ENCODE assay signal across 10 cellular contexts in the genomic region with DNA sequence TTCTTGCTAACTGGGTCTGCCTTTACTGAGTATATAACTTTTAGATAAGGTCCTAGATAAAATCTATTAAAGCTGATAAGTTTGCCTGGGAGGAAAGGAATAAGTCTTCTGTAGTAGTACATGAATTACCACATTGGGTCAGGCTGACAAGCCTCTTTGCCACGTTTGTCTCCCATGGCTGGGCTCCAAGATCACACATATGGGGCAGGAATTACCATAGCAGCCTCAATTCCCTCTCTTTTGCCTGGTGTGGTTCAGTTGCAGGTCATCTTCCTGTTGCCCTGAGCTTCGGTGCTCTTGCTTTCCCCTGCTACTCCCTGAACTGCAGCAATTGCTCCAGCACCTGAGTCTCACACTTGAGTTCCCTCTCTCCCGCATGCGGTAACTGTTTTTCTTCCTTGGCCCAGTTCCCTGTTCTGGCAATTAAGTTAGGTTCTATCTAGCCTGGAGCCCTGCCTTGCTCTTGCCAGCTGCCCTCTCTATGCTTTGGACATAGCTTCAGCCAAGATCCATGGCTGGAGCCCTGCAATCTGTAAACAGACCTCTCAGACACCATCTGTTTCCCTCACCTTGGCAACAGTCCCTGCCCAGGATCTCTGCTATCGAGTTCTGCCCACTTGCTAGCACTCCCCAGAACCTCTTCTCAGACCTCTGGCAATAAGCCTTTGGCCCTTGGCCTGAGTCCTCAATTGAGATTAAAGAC. TPM values are rescaled to one million over a fixed set of nuclear protein-coding genes. Genes with fewer than 3 reads are reported as not detected.
DNase-seq lines count a peak whose midpoint lies in the region; ATAC-seq and TF ChIP-seq lines count a peak whose summit lies in the region.
"Had no signal": no experiment of that assay in that cellular context is flagged by ENCODE, and none has a peak within 500 bp of the region (broad histone marks: within the 10 kb centered on the region; RNA-seq: fewer than 3 reads in every experiment).

No MANE protein-coding gene starts in this region.

- H3K27ac Mint-ChIP-seq in chondrocyte (ENCODE audit: unreplicated experiment) = no peak overlapping the region
- H3K27ac Mint-ChIP-seq: activated T-cell treated with anti-CD3 and anti-CD28 coated beads, Interleukin-2, amount 50 U/mL, for 24 hours had no signal

- H3K36me3 Mint-ChIP-seq in chondrocyte (ENCODE audit: low read depth) = peaks cover 5% of the 10 kb centered on the region

- peak in 1 of 2 donors; percentile 16 for TF ChIP-seq POLR2A in thyroid gland (IDR thresholded peaks at IDR 0.05)

- intact Hi-C loops in cardiac septum (cut with DNase I) = loop anchor here (5.0 to 10.0 kb wide), 2 partner anchors 61 to 429 kb away; no protein-coding TSS in a partner anchor
- intact Hi-C loops in thyroid gland (cut with DNase I) = no loop called here

- H3K4me3 ChIP-seq in thyroid gland (replicated peaks in 1 of 3) = no peak overlapping the region

- no peaks in the 10 kb centered on the region for H3K27me3 ChIP-seq in thyroid gland

- H3K27ac ChIP-seq in thyroid gland = peak overlapping the region; percentile 16 to 69 (median 22)

- H3K4me3 Mint-ChIP-seq in chondrocyte (ENCODE audit: unreplicated experiment) = no peak overlapping the region
- H3K4me3 Mint-ChIP-seq: activated T-cell treated with anti-CD3 and anti-CD28 coated beads, Interleukin-2, amount 50 U/mL, for 24 hours; naive thymus-derived CD8-positive, alpha-beta T cell had no signal

- H3K4me1 ChIP-seq in thyroid gland = peaks cover 6 to 15% of the 10 kb centered on the region in 2 donors

- ATAC-seq in esophagus mucosa = no peak
- ATAC-seq: naive thymus-derived CD8-positive, alpha-beta T cell had no signal

- DNase-seq in NCI-H1105 (lab: John Stamatoyannopoulos, UW) (peak; percentile 94), SHP77 treated with DMSO at 0.1 percent for 48 hours (lab: John Stamatoyannopoulos, UW) (peak; percentile 85), cardiac septum (ENCODE audit: low spot score) (peak; percentile 84), thyroid gland (peak; percentile 94 to 96), A172 (ENCODE audit: low spot score) (no peak), RKO (ENCODE audit: low spot score) (no peak), chondrocyte (ENCODE audit: low spot score) (no peak)
- DNase-seq: activated T-cell treated with anti-CD3 and anti-CD28 coated beads, Interleukin-2, amount 50 U/mL, for 24 hours; naive thymus-derived CD8-positive, alpha-beta T cell had no signal

- H3K36me3 ChIP-seq in thyroid gland = no peaks in the 10 kb centered on the region

- 15 to 18% methylated on average over 5 of the region's 5 CpGs for WGBS in thyroid gland, 2 donors

- TF ChIP-seq CTCF in thyroid gland (IDR thresholded peaks at IDR 0.05) (no peak), chondrocyte (IDR thresholded peaks at IDR 0.05) (no peak)

- no peaks in the 10 kb centered on the region for H3K4me1 Mint-ChIP-seq in chondrocyte (ENCODE audit: low read depth)
- H3K4me1 Mint-ChIP-seq: naive thymus-derived CD8-positive, alpha-beta T cell had no signal

- H3K27me3 Mint-ChIP-seq in chondrocyte (ENCODE audit: low read depth) = no peaks in the 10 kb centered on the region

- peaks cover 3% of the 10 kb centered on the region for H3K9me3 Mint-ChIP-seq in chondrocyte (ENCODE audit: low read depth)
- H3K9me3 Mint-ChIP-seq: activated T-cell treated with anti-CD3 and anti-CD28 coated beads, Interleukin-2, amount 50 U/mL, for 24 hours had no signal

- no peaks in the 10 kb centered on the region for H3K9me3 ChIP-seq in thyroid gland

RNA-seq across cellular contexts. Expression of a gene that starts 5.8 kb away (rescaled TPM):
- total RNA-seq in cardiac septum = 5.5 TPM
- total RNA-seq in thyroid gland = 10 to 100 TPM; 27.7 to 52.0 (median 34.3) TPM
- total RNA-seq in esophagus mucosa = 0.88 TPM
- total RNA-seq in A172 (2014; rRNA removed; shearing (Covaris generic)) = 2.7 and 3.3 TPM in 2 replicates
- total RNA-seq in chondrocyte = 37.6 to 48.6 TPM (median 38.8 TPM) in 3 replicates
- total RNA-seq: naive thymus-derived CD8-positive, alpha-beta T cell had no signal

RNA-seq across cellular contexts. Expression of a gene that starts 8.5 kb away (rescaled TPM):
- total RNA-seq in cardiac septum (14.4 TPM), thyroid gland (10 to 100 TPM; 23.6 to 31.6 (median 27.1) TPM), esophagus mucosa (12.6 TPM), chondrocyte (20.8 to 26.9 TPM (median 23.5 TPM) in 3 replicates)
- total RNA-seq in A172 (2014; rRNA removed; shearing (Covaris generic)) = 10.1 and 13.8 TPM in 2 replicates

Comparison
In these comparisons a context has a peak if more than half of its experiments do, and no peak if none do; other contexts are left out.
1. DNase-seq: peak in NCI-H1105 (single experiment), SHP77 treated with DMSO at 0.1 percent for 48 hours (single experiment), cardiac septum (single experiment) and thyroid gland (2 of 2); none in A172 (single experiment), RKO (single experiment) and chondrocyte (single experiment).